8 cellular contexts compared by ENCODE assay signal in genomic region chr13:46962286-46962941, GRCh38.
DNase-seq lines count a peak whose midpoint lies in the region; ATAC-seq and TF ChIP-seq lines count a peak whose summit lies in the region.

No MANE protein-coding gene starts in this region.

- H3K9me3 Mint-ChIP-seq in Caco-2 (ENCODE audit: unreplicated experiment), result no peaks in the 10 kb centered on the region

- DNase-seq in Caco-2, result no peak
- peak; percentile 13 for DNase-seq in HEK293T (ENCODE audit: extremely low spot score)
- DNase-seq in right lobe of liver, result no peak
- DNase-seq in amniotic stem cell (lab: John Stamatoyannopoulos, UW), result no peak
- DNase-seq in body of pancreas, result no peak
- no peak for DNase-seq in activated CD4-positive, alpha-beta T cell treated with anti-CD3 and anti-CD28 coated beads for 1 hour

- no TSS peak for BruUV-seq in Caco-2 (replicated peaks; lab: Mats Ljungman, UMichigan)

- POLR2A ChIA-PET in Caco-2 (lab: Charles Lee), result no interaction called here
- POLR2A ChIA-PET in HEK293T (lab: Yijun Ruan, JAX), result no interaction called here

- H3K4me3 Mint-ChIP-seq in Caco-2 (ENCODE audit: unreplicated experiment), result no peak overlapping the region

- WGBS in right lobe of liver (ENCODE audit: insufficient coverage, low coverage, low lambda C conversion rate, missing lambda C conversion rate), result 82% methylated on average over 5 of the region's 5 CpGs
- 63 to 68% methylated on average over 5 of the region's 5 CpGs for WGBS in body of pancreas, 2 donors

- TF ChIP-seq POLR2A in right lobe of liver (IDR thresholded peaks at IDR 0.05), result no peak
- no peak for TF ChIP-seq POLR2A in body of pancreas (IDR thresholded peaks at IDR 0.05)

- intact Hi-C loops in Caco-2 (cut with micrococcal nuclease; ENCODE audit: unreplicated experiment) (no loop called here), right lobe of liver (cut with DNase I) (no loop called here), body of pancreas (cut with DNase I) (no loop called here)

- no peaks in the 10 kb centered on the region for H3K36me3 Mint-ChIP-seq in Caco-2 (ENCODE audit: insufficient read depth, unreplicated experiment)

- no peaks in the 10 kb centered on the region for H3K27me3 ChIP-seq in Caco-2 (replicated peaks; ENCODE audit: control insufficient read depth, insufficient read depth, low read length)
- H3K27me3 ChIP-seq in right lobe of liver, result no peaks in the 10 kb centered on the region
- no peaks in the 10 kb centered on the region for H3K27me3 ChIP-seq in body of pancreas

- H3K4me3 ChIP-seq in Caco-2 (ENCODE audit: low read depth, low read length) (no peak overlapping the region), right lobe of liver (no peak overlapping the region), body of pancreas (no peak overlapping the region)

- no peaks in the 10 kb centered on the region for H3K36me3 ChIP-seq in Caco-2 (ENCODE audit: control insufficient read depth, insufficient read depth, low read length)
- H3K36me3 ChIP-seq in right lobe of liver, result no peaks in the 10 kb centered on the region
- H3K36me3 ChIP-seq in body of pancreas (replicated peaks in 1 of 2; ENCODE audit: insufficient read depth in 1 of 2, low read depth in 2 of 2), result no peaks in the 10 kb centered on the region

- ATAC-seq in right lobe of liver (no peak), body of pancreas (no peak), GM21619 (IDR thresholded peaks at IDR 0.05; ENCODE audit: unreplicated experiment) (no peak)

- no peak overlapping the region for H3K27ac Mint-ChIP-seq in Caco-2 (ENCODE audit: unreplicated experiment)

- H3K9me3 ChIP-seq in Caco-2, result no peaks in the 10 kb centered on the region
- no peaks in the 10 kb centered on the region for H3K9me3 ChIP-seq in right lobe of liver
- H3K9me3 ChIP-seq in body of pancreas, result no peaks in the 10 kb centered on the region

- TF ChIP-seq CTCF in Caco-2 (IDR thresholded peaks at IDR 0.05; ENCODE audit: insufficient read depth in 1 of 2, low read depth in 1 of 2, low read length in 1 of 2, severe bottlenecking in 1 of 2, unreplicated experiment in 1 of 2) (peak; percentile 32 to 51), VCaP (conservative IDR thresholded peaks at IDR 0.05) (peak; percentile 66), right lobe of liver (IDR thresholded peaks at IDR 0.05) (peak in 3 of 4 donors; percentile 18 to 36 (median 19)), body of pancreas (IDR thresholded peaks at IDR 0.05) (peak in 1 of 7 experiments; percentile 9)

- H3K27me3 Mint-ChIP-seq in Caco-2 (ENCODE audit: insufficient read depth, unreplicated experiment), result peaks cover under 1% of the 10 kb centered on the region

- no peaks in the 10 kb centered on the region for H3K4me1 ChIP-seq in Caco-2
- no peaks in the 10 kb centered on the region for H3K4me1 ChIP-seq in right lobe of liver
- H3K4me1 ChIP-seq in body of pancreas, result no peaks in the 10 kb centered on the region

- H3K27ac ChIP-seq in VCaP (no peak overlapping the region), right lobe of liver (no peak overlapping the region), body of pancreas (no peak overlapping the region)

- CTCF ChIA-PET in Caco-2 (lab: Charles Lee), result interaction anchor here (0.7 to 1.5 kb wide), 3 partner anchors 11 to 30 kb away, joined by 3 to 8 read pairs (median 6); no protein-coding TSS in a partner anchor
- CTCF ChIA-PET in HEK293T (lab: Yijun Ruan, JAX), result interaction anchor here (0.5 to 1.8 kb wide), 7 partner anchors 9 to 976 kb away, joined by 3 to 7 read pairs (median 3); no protein-coding TSS in a partner anchor

- no peaks in the 10 kb centered on the region for H3K4me1 Mint-ChIP-seq in Caco-2 (ENCODE audit: low read depth, unreplicated experiment)

TF ChIP-seq in HEK293T, 16 proteins besides CTCF, POLR2A, EP300 and RAD21:
- TF ChIP-seq NFRKB (IDR thresholded peaks at IDR 0.05) (no peak), SP1 (IDR thresholded peaks at IDR 0.05) (no peak), SUZ12 (IDR thresholded peaks at IDR 0.05) (no peak), CTBP1 (IDR thresholded peaks at IDR 0.05; ENCODE audit: borderline replicate concordance) (no peak), ELF4 (IDR thresholded peaks at IDR 0.05) (no peak), FOXM1 (IDR thresholded peaks at IDR 0.05; ENCODE audit: borderline replicate concordance) (no peak), LEF1 (IDR thresholded peaks at IDR 0.05; ENCODE audit: borderline replicate concordance) (no peak), ZNF384 (IDR thresholded peaks at IDR 0.05) (no peak), L3MBTL2 (conservative IDR thresholded peaks at IDR 0.05) (no peak), FOXK2 (IDR thresholded peaks at IDR 0.05) (no peak), PKNOX1 (IDR thresholded peaks at IDR 0.05) (no peak), HDGF (IDR thresholded peaks at IDR 0.05; ENCODE audit: borderline replicate concordance) (no peak), BHLHE40 (IDR thresholded peaks at IDR 0.05; ENCODE audit: borderline replicate concordance) (no peak), ARNT (IDR thresholded peaks at IDR 0.05) (no peak), TARDBP (IDR thresholded peaks at IDR 0.05) (no peak), FOXA1 (IDR thresholded peaks at IDR 0.05) (no peak)
